ENCODE assay signal across 8 cellular contexts in genomic region chr17:16407911-16408588, GRCh38. TPM values are rescaled to one million over a fixed set of nuclear protein-coding genes. Genes with fewer than 3 reads are reported as not detected.
DNase-seq lines count a peak whose midpoint lies in the region; ATAC-seq and TF ChIP-seq lines count a peak whose summit lies in the region.

No MANE protein-coding gene starts in this region.

- peak; percentile 70 for DNase-seq in Karpas-422
- DNase-seq in activated B cell treated with CpG ODN at 0.5 μM for 24 hours = peak; percentile 34
- DNase-seq in left ventricle myocardium inferior = peak; percentile 64
- peak; percentile 61 for DNase-seq in putamen (ENCODE audit: low spot score)
- DNase-seq in SIG-M5 treated with dmso at 0.1 percent for 504 hours (lab: John Stamatoyannopoulos, UW; ENCODE audit: unreplicated experiment) = no peak
- DNase-seq in Kasumi-1 (lab: John Stamatoyannopoulos, UW) = no peak

- no peak overlapping the region for H3K4me2 ChIP-seq in Karpas-422 (ENCODE audit: low read depth, low read length, poor library complexity, severe bottlenecking)

- ATAC-seq in GM18498 (IDR thresholded peaks at IDR 0.05; ENCODE audit: unreplicated experiment) (peak; percentile 89), GM21717 (IDR thresholded peaks at IDR 0.05; ENCODE audit: unreplicated experiment) (peak; percentile 87), activated B cell treated with CpG ODN at 0.5 μM for 24 hours (ENCODE audit: low read depth) (peak; percentile 85)

- H2AFZ ChIP-seq in Karpas-422 (ENCODE audit: low read length) = no peak overlapping the region; the same call in 1 of the 2 replicates

- H4K20me1 ChIP-seq in Karpas-422 (ENCODE audit: insufficient read depth, low read depth, low read length) = no peaks in the 10 kb centered on the region

- H3K27ac Mint-ChIP-seq in activated B cell treated with CpG ODN at 0.5 μM for 24 hours = no peak overlapping the region

- POLR2A ChIA-PET in activated B cell treated with CpG ODN at 0.5 μM for 24 hours (lab: Charles Lee) = interaction anchor here (0.6 to 1.1 kb wide), 3 partner anchors 9 to 120 kb away, joined by 3 to 4 read pairs (median 3); no protein-coding TSS in a partner anchor

- intact Hi-C loops in activated B cell treated with CpG ODN at 0.5 μM for 24 hours (cut with micrococcal nuclease) (loop anchor here (1.0 kb wide), 1 partner anchor 10 kb away; no protein-coding TSS in a partner anchor), left ventricle myocardium inferior (cut with micrococcal nuclease) (no loop called here)

- no peak overlapping the region for H3K9ac ChIP-seq in Karpas-422 (ENCODE audit: low read length)

- H3K36me3 Mint-ChIP-seq in activated B cell treated with CpG ODN at 0.5 μM for 24 hours (ENCODE audit: low read depth) = no peaks in the 10 kb centered on the region

- H3K9me2 ChIP-seq in Karpas-422 (replicated peaks; ENCODE audit: insufficient read depth, low read length) = no peaks in the 10 kb centered on the region

- no peaks in the 10 kb centered on the region for H3K9me3 Mint-ChIP-seq in activated B cell treated with CpG ODN at 0.5 μM for 24 hours

- H3K27ac ChIP-seq in Karpas-422 (ENCODE audit: low read length) (no peak overlapping the region), left ventricle myocardium inferior (replicated peaks) (peak overlapping the region; percentile 84)

- H3K4me1 ChIP-seq in Karpas-422 (ENCODE audit: low read length) = peaks cover 13% of the 10 kb centered on the region
- H3K4me1 ChIP-seq in left ventricle myocardium inferior = peaks cover 20% of the 10 kb centered on the region

- H3K27me3 Mint-ChIP-seq in activated B cell treated with CpG ODN at 0.5 μM for 24 hours = peaks cover 15% of the 10 kb centered on the region

- TF ChIP-seq CTCF in activated B cell treated with CpG ODN at 0.5 μM for 24 hours (IDR thresholded peaks at IDR 0.05) = no peak
- TF ChIP-seq CTCF in left ventricle myocardium inferior (IDR thresholded peaks at IDR 0.05; ENCODE audit: borderline replicate concordance) = no peak

- no peaks in the 10 kb centered on the region for H3K79me2 ChIP-seq in Karpas-422 (ENCODE audit: low read length)

- no peaks in the 10 kb centered on the region for H3K27me3 ChIP-seq in Karpas-422 (ENCODE audit: low read length)
- H3K27me3 ChIP-seq in left ventricle myocardium inferior (ENCODE audit: low read depth) = no peaks in the 10 kb centered on the region

- H3K4me1 Mint-ChIP-seq in activated B cell treated with CpG ODN at 0.5 μM for 24 hours = peaks cover 19% of the 10 kb centered on the region

- CTCF ChIA-PET in activated B cell treated with CpG ODN at 0.5 μM for 24 hours (lab: Charles Lee) = no interaction called here

- no peaks in the 10 kb centered on the region for H3K36me3 ChIP-seq in Karpas-422 (ENCODE audit: insufficient read depth, low read length)
- H3K36me3 ChIP-seq in left ventricle myocardium inferior = no peaks in the 10 kb centered on the region

- peak overlapping the region; percentile 36 for H3K4me3 Mint-ChIP-seq in activated B cell treated with CpG ODN at 0.5 μM for 24 hours

- H3K4me3 ChIP-seq in Karpas-422 (ENCODE audit: low read length) = no peak overlapping the region
- peak overlapping the region; percentile 71 for H3K4me3 ChIP-seq in left ventricle myocardium inferior

- H3K9me3 ChIP-seq in Karpas-422 (ENCODE audit: low read length) = no peaks in the 10 kb centered on the region
- H3K9me3 ChIP-seq in left ventricle myocardium inferior (replicated peaks) = no peaks in the 10 kb centered on the region

RNA-seq across cellular contexts. Expression of gene TRPV2, which starts 7.3 kb away (rescaled TPM):
- total RNA-seq in Karpas-422 (2014; rRNA removed; shearing (Covaris generic); ENCODE audit: low replicate concordance) = 14.2 and 30.1 TPM in 2 replicates
- 58.3 and 65.8 TPM in 2 replicates for total RNA-seq in activated B cell treated with CpG ODN at 0.5 μM for 24 hours
- total RNA-seq in left ventricle myocardium inferior = 6.7 TPM

RNA-seq across cellular contexts. Expression of gene UBB, which starts 27.2 kb away (rescaled TPM):
- total RNA-seq in Karpas-422 (2014; rRNA removed; shearing (Covaris generic); ENCODE audit: low replicate concordance) = 1,060 and 1,155 TPM in 2 replicates
- total RNA-seq in activated B cell treated with CpG ODN at 0.5 μM for 24 hours (1,031 and 1,128 TPM in 2 replicates), left ventricle myocardium inferior (1,605 TPM)

RNA-seq across cellular contexts. Expression of gene CENPV, which starts 54.8 kb away (rescaled TPM):
- total RNA-seq in Karpas-422 (2014; rRNA removed; shearing (Covaris generic); ENCODE audit: low replicate concordance) = 25.6 and 69.7 TPM in 2 replicates
- total RNA-seq in activated B cell treated with CpG ODN at 0.5 μM for 24 hours (24.0 and 25.7 TPM in 2 replicates), left ventricle myocardium inferior (8.4 TPM)

Comparison
In these comparisons a context has a peak if more than half of its experiments do, and no peak if none do; other contexts are left out.
1. DNase-seq: peak in Karpas-422 (single experiment), activated B cell treated with CpG ODN at 0.5 μM for 24 hours (single experiment), left ventricle myocardium inferior (single experiment) and putamen (single experiment); none in SIG-M5 treated with dmso at 0.1 percent for 504 hours (single experiment) and Kasumi-1 (0 of 2).
2. Peak in every context shown above with its lines, with median percentiles within 50 percentile points of each other: ATAC-seq.